8 cellular contexts compared by ENCODE assay signal in the genomic region with DNA sequence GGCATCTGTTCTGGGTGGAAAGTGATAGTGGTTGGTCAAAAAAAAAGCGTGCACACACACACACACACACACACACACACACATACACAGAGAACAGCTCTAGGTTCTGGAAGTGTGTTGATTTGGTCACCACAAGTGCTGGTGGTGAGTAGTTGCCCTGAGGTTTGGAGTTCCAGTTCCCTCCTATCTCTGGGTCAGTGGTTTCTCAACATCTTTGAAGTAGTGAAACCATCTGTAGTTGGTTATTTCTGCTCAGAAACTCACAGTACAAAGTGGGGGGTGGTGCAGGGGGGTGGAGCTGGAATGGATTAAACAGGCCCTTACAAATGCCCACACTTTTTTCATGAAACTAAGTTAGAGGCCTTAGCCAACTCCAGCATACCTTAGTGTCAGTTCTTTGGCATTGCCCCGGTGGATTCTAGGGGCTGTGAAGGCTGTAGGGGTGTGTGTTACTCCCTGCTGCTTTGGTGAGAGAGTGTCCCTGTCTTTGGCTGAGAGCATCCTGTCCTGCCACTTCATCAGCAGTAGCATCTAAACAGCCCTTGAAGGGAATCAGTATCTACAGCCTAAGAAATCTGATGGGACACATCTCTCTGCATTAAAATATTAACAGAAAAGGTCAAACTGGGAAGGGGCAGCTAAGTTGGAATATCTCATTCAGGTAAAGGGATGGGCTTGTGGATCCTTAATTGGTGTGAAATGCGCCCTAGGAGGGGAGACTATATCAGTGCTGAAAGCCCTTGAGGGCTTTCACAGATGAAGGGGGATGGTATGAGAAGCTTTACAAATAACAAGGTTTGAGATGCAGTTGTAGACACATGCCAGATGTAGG. TPM values are rescaled to one million over a fixed set of nuclear protein-coding genes. Genes with fewer than 3 reads are reported as not detected.
DNase-seq lines count a peak whose midpoint lies in the region; ATAC-seq and TF ChIP-seq lines count a peak whose summit lies in the region.

No MANE protein-coding gene starts in this region.

- H2BK5ac ChIP-seq in mesenchymal stem cell (ENCODE audit: low read depth, low read length, poor library complexity, severe bottlenecking) (no peak overlapping the region), H9 (ENCODE audit: insufficient read length, low read length) (no peak overlapping the region)

- TF ChIP-seq CTCF in H9 (conservative IDR thresholded peaks at IDR 0.05), result no peak

- H2BK12ac ChIP-seq in mesenchymal stem cell (ENCODE audit: low read length in 2 of 2) (peak overlapping the region in 1 of 2 experiments; percentile 42), H9 (ENCODE audit: insufficient read length, low read depth, low read length) (no peak overlapping the region)

- ATAC-seq in GM19468 (IDR thresholded peaks at IDR 0.05; ENCODE audit: extremely low read depth, unreplicated experiment) (peak; percentile 20), HG03565 (IDR thresholded peaks at IDR 0.05; ENCODE audit: unreplicated experiment) (peak; percentile 36)
- peak; percentile 62 to 76 for ATAC-seq in activated naive CD4-positive, alpha-beta T cell treated with anti-CD3 and anti-CD28 coated beads, Interleukin-2, amount 50 U/mL, for 72 hours

- H3K4me2 ChIP-seq in mesenchymal stem cell (ENCODE audit: low read length, poor library complexity, severe bottlenecking) (no peak overlapping the region), H9 (ENCODE audit: insufficient read depth, insufficient read length, low read length) (no peak overlapping the region)

- peaks cover 0 to 27% of the 10 kb centered on the region in 2 experiments for H3K36me3 ChIP-seq in mesenchymal stem cell (ENCODE audit: control insufficient read depth in 1 of 2, insufficient read depth in 2 of 2, low read depth in 1 of 2, low read length in 2 of 2)

- no peaks in the 10 kb centered on the region for H3K27me3 Mint-ChIP-seq in H9 (ENCODE audit: low read depth)

- peaks cover 0 to 5% of the 10 kb centered on the region in 2 donors for H3K9me3 Mint-ChIP-seq in activated naive CD4-positive, alpha-beta T cell treated with anti-CD3 and anti-CD28 coated beads, Interleukin-2, amount 50 U/mL, for 72 hours
- no peaks in the 10 kb centered on the region for H3K9me3 Mint-ChIP-seq in H9

- H3K4me3 ChIP-seq in mesenchymal stem cell (ENCODE audit: insufficient read depth in 1 of 2, low read depth in 1 of 2, low read length in 2 of 2), result no peak overlapping the region

- peaks cover 7 to 57% of the 10 kb centered on the region in 2 donors for H3K36me3 Mint-ChIP-seq in activated naive CD4-positive, alpha-beta T cell treated with anti-CD3 and anti-CD28 coated beads, Interleukin-2, amount 50 U/mL, for 72 hours
- peaks cover 0 to 4% (median 2%) of the 10 kb centered on the region in 3 experiments; a peak in 4 of 7 replicates for H3K36me3 Mint-ChIP-seq in H9 (ENCODE audit: insufficient read depth in 1 of 3, low read depth in 3 of 3)

- no peak overlapping the region for H3K56ac ChIP-seq in H9 (ENCODE audit: insufficient read length, low read depth, low read length)

- H3K79me2 ChIP-seq in H9 (ENCODE audit: insufficient read depth, low read length), result no peaks in the 10 kb centered on the region; the same call in 1 of the 2 replicates

- H4K91ac ChIP-seq in mesenchymal stem cell (ENCODE audit: low read length) (no peak overlapping the region), H9 (ENCODE audit: insufficient read length, low read depth, low read length) (no peak overlapping the region)

- no peak overlapping the region for H2AFZ ChIP-seq in mesenchymal stem cell (ENCODE audit: low read depth, low read length)
- H2AFZ ChIP-seq in H9 (ENCODE audit: low read length), result no peak overlapping the region

- H2BK15ac ChIP-seq in mesenchymal stem cell (ENCODE audit: low read depth, poor library complexity, severe bottlenecking) (peak overlapping the region; percentile 12), H9 (ENCODE audit: low read depth, low read length) (no peak overlapping the region)

- H3K9ac ChIP-seq in mesenchymal stem cell (ENCODE audit: low read length) (peak overlapping the region; percentile 53), H9 (ENCODE audit: extremely low read depth, insufficient read length, low read length) (no peak overlapping the region)

- no peak overlapping the region for H2BK120ac ChIP-seq in mesenchymal stem cell (ENCODE audit: low read depth, low read length)
- no peak overlapping the region for H2BK120ac ChIP-seq in H9 (ENCODE audit: low read depth, low read length, poor library complexity, severe bottlenecking)

- no peak overlapping the region for H2BK20ac ChIP-seq in H9 (ENCODE audit: low read depth, low read length, poor library complexity, severe bottlenecking)

- H3K27me3 ChIP-seq in mesenchymal stem cell (ENCODE audit: control insufficient read depth in 1 of 2, insufficient read depth in 1 of 2, low read length in 2 of 2), result no peaks in the 10 kb centered on the region
- H3K27me3 ChIP-seq in H9 (ENCODE audit: insufficient read depth, low read length), result no peaks in the 10 kb centered on the region

- H3K4me3 Mint-ChIP-seq in H9, result no peak overlapping the region

- no peaks in the 10 kb centered on the region for H3K23me2 ChIP-seq in H9 (ENCODE audit: insufficient read length, low read depth, low read length, poor library complexity, severe bottlenecking)

- H3K18ac ChIP-seq in mesenchymal stem cell (ENCODE audit: low read depth in 1 of 2, low read length in 2 of 2) (peak overlapping the region in 1 of 2 experiments; percentile 38), H9 (ENCODE audit: insufficient read length, low read depth, low read length) (no peak overlapping the region)

- peaks cover 23% of the 10 kb centered on the region for H3K4me1 ChIP-seq in mesenchymal stem cell (ENCODE audit: control insufficient read depth, insufficient read depth, low read depth, low read length)
- H3K4me1 ChIP-seq in H9 (ENCODE audit: insufficient read depth, low read length), result peaks cover 5% of the 10 kb centered on the region; the same call in 1 of the 2 replicates

- H4K20me1 ChIP-seq in H9 (ENCODE audit: control insufficient read depth, insufficient read depth, insufficient read length), result no peaks in the 10 kb centered on the region

- WGBS in mesenchymal stem cell, result 52% methylated on average over 2 of the region's 3 CpGs
- no CpG with 5 or more reads among the region's 3 CpGs for WGBS in H9 (ENCODE audit: extremely low coverage, insufficient read length, low lambda C conversion rate)

- H3T11ph ChIP-seq in H9 (ENCODE audit: low read length), result no peak overlapping the region

- no peak overlapping the region for H4K8ac ChIP-seq in mesenchymal stem cell (ENCODE audit: low read length)
- H4K8ac ChIP-seq in H9 (replicated peaks; ENCODE audit: insufficient read length, low read depth, low read length), result no peak overlapping the region

- no peak overlapping the region for H3K23ac ChIP-seq in mesenchymal stem cell (ENCODE audit: low read length in 2 of 2)
- no peak overlapping the region for H3K23ac ChIP-seq in H9 (ENCODE audit: insufficient read length, low read depth, low read length)

- H3K27ac ChIP-seq in mesenchymal stem cell (ENCODE audit: low read length, poor library complexity, severe bottlenecking) (no peak overlapping the region), H9 (ENCODE audit: insufficient read length, low read depth, low read length) (no peak overlapping the region)

- no peak overlapping the region for H2AK5ac ChIP-seq in mesenchymal stem cell (ENCODE audit: low read length, severe bottlenecking)
- H2AK5ac ChIP-seq in H9 (ENCODE audit: insufficient read length, low read length), result no peak overlapping the region

- H3K27ac Mint-ChIP-seq in activated naive CD4-positive, alpha-beta T cell treated with anti-CD3 and anti-CD28 coated beads, Interleukin-2, amount 50 U/mL, for 72 hours, result peak overlapping the region; percentile 82 to 94
- H3K27ac Mint-ChIP-seq in H9, result no peak overlapping the region

- peak overlapping the region in 1 of 2 experiments; percentile 67 for H3K4ac ChIP-seq in mesenchymal stem cell (ENCODE audit: low read depth in 1 of 2, low read length in 2 of 2)
- H3K4ac ChIP-seq in H9 (ENCODE audit: low read depth, low read length), result no peak overlapping the region

- H3K4me1 Mint-ChIP-seq in H9, result peaks cover 71 to 72% of the 10 kb centered on the region in 2 experiments

- H3K14ac ChIP-seq in mesenchymal stem cell (ENCODE audit: low read length in 2 of 2) (no peak overlapping the region), H9 (ENCODE audit: insufficient read depth, low read length) (no peak overlapping the region)

- H3K79me1 ChIP-seq in mesenchymal stem cell (replicated peaks; ENCODE audit: low read length, poor library complexity, severe bottlenecking), result peaks cover 35% of the 10 kb centered on the region
- H3K79me1 ChIP-seq in H9 (ENCODE audit: insufficient read depth, low read depth, low read length, poor library complexity, severe bottlenecking), result no peaks in the 10 kb centered on the region

- H4K5ac ChIP-seq in H9 (ENCODE audit: insufficient read length, low read depth, low read length), result no peak overlapping the region

- DNase-seq in ELF-1 (ENCODE audit: low read depth, low spot score) (peak; percentile 57), mesenchymal stem cell (peak; percentile 93), GDM1 (lab: John Stamatoyannopoulos, UW) (no peak), H9 (no peak)
- no peak for DNase-seq in activated naive CD4-positive, alpha-beta T cell treated with anti-CD3 and anti-CD28 coated beads, Interleukin-2, amount 50 U/mL, for 72 hours (ENCODE audit: low spot score in 2 of 2)
- no peak for DNase-seq in stimulated activated CD4-positive, alpha-beta T cell treated with anti-CD3 and anti-CD28 coated beads, Interleukin-2, amount 100 ng/mL, for 24 hours

- H3K9me3 ChIP-seq in mesenchymal stem cell (ENCODE audit: control insufficient read depth, low read length) (no peaks in the 10 kb centered on the region), H9 (ENCODE audit: control insufficient read depth, low read depth, low read length) (no peaks in the 10 kb centered on the region)

RNA-seq across cellular contexts. Expression of gene SMAD3, which starts 20.6 kb away (rescaled TPM):
- total RNA-seq in activated naive CD4-positive, alpha-beta T cell treated with anti-CD3 and anti-CD28 coated beads, Interleukin-2, amount 50 U/mL, for 72 hours, result 10 to 100 TPM; 15.4 to 75.9 TPM
- 126 TPM for polyA plus RNA-seq in mesenchymal stem cell (2013, experiment 1 of 2)
- polyA plus RNA-seq in mesenchymal stem cell (2013, experiment 2 of 2), result 125 TPM
- 25.9 and 26.7 TPM in 2 replicates for total RNA-seq in H9 (2021)

Comparison
In these comparisons a context has a peak if more than half of its experiments do, and no peak if none do; other contexts are left out.
1. DNase-seq: peak in ELF-1 (single experiment) and mesenchymal stem cell (single experiment); none in activated naive CD4-positive, alpha-beta T cell treated with anti-CD3 and anti-CD28 coated beads, Interleukin-2, amount 50 U/mL, for 72 hours (0 of 2), GDM1 (single experiment), H9 (single experiment) and stimulated activated CD4-positive, alpha-beta T cell treated with anti-CD3 and anti-CD28 coated beads, Interleukin-2, amount 100 ng/mL, for 24 hours (0 of 2).
2. H3K27ac Mint-ChIP-seq: peak in activated naive CD4-positive, alpha-beta T cell treated with anti-CD3 and anti-CD28 coated beads, Interleukin-2, amount 50 U/mL, for 72 hours (2 of 2); none in H9 (0 of 3).
3. Peak in every context shown above with its lines, with median percentiles within 50 percentile points of each other: ATAC-seq.